Comparison of ENCODE assay signal across 17 cellular contexts in the genomic region with DNA sequence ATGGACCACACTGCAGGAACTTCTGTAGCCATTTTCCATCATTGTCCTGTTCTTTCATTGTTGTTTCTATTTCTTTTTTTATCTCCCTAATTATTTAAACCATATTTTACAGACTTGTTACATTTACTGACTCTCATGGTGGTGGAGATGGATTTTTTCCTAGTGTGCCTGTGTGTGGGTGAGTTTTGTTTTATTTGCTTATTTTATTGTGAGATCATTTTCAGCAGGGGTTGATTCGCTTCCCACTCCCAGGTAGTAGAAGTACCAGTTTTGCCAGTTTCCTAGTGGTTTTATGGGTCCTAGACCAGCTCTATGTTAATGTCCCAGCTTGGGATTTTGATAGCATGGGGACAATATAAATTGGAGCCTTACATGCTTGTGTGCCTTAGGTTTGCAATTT.
DNase-seq lines count a peak whose midpoint lies in the region; ATAC-seq and TF ChIP-seq lines count a peak whose summit lies in the region.
"Had no signal": no experiment of that assay in that cellular context is flagged by ENCODE, and none has a peak within 500 bp of the region (broad histone marks: within the 10 kb centered on the region; RNA-seq: fewer than 3 reads in every experiment).

No MANE protein-coding gene starts in this region.

- no peak overlapping the region for H2AFZ ChIP-seq in ACC112 (ENCODE audit: low read length, unreplicated experiment)

- H3K18ac ChIP-seq in mesendoderm (ENCODE audit: low read length) = no peak overlapping the region

- H3K4me1 Mint-ChIP-seq in activated T-cell treated with anti-CD3 and anti-CD28 coated beads, Interleukin-2, amount 50 U/mL, for 4 hours (ENCODE audit: low read depth) = peaks cover 2% of the 10 kb centered on the region

- H3K36me3 Mint-ChIP-seq in activated T-cell treated with anti-CD3 and anti-CD28 coated beads, Interleukin-2, amount 50 U/mL, for 4 hours (ENCODE audit: insufficient read depth) = no peaks in the 10 kb centered on the region
- H3K36me3 Mint-ChIP-seq: mesothelial cell of epicardium had no signal

- H3K27me3 ChIP-seq in ACC112 (ENCODE audit: insufficient read depth, low read length) = no peaks in the 10 kb centered on the region
- H3K27me3 ChIP-seq in brain microvascular endothelial cell (replicated peaks) = no peaks in the 10 kb centered on the region
- no peaks in the 10 kb centered on the region for H3K27me3 ChIP-seq in mesendoderm (ENCODE audit: insufficient read depth, low read length, poor library complexity)
- no peaks in the 10 kb centered on the region for H3K27me3 ChIP-seq in lower lobe of right lung (ENCODE audit: low read depth)

- H2BK15ac ChIP-seq in mesendoderm (replicated peaks; ENCODE audit: low read depth) = no peak overlapping the region

- ATAC-seq in lower lobe of right lung = no peak
- no peak for ATAC-seq in activated T-cell treated with anti-CD3 and anti-CD28 coated beads, Interleukin-2, amount 50 U/mL, for 4 hours

- no peak overlapping the region for H3K56ac ChIP-seq in mesendoderm (ENCODE audit: low read length)

- no peak overlapping the region for H4K5ac ChIP-seq in mesendoderm (ENCODE audit: low read length)

- H3K9me3 ChIP-seq in lower lobe of right lung = no peaks in the 10 kb centered on the region

- no peaks in the 10 kb centered on the region for H3K9me3 Mint-ChIP-seq in activated T-cell treated with anti-CD3 and anti-CD28 coated beads, Interleukin-2, amount 50 U/mL, for 4 hours
- H3K9me3 Mint-ChIP-seq: mesothelial cell of epicardium had no signal

- H3K36me3 ChIP-seq in ACC112 (ENCODE audit: insufficient read depth, low read length) = no peaks in the 10 kb centered on the region
- no peaks in the 10 kb centered on the region for H3K36me3 ChIP-seq in brain microvascular endothelial cell (replicated peaks)
- H3K36me3 ChIP-seq in mesendoderm (ENCODE audit: control insufficient read depth, insufficient read depth, low read length) = no peaks in the 10 kb centered on the region
- no peaks in the 10 kb centered on the region for H3K36me3 ChIP-seq in lower lobe of right lung

- H3K4me3 ChIP-seq in ACC112 (ENCODE audit: low read depth, low read length) (no peak overlapping the region), LNCaP clone FGC (ENCODE audit: low read depth, low read length) (peak overlapping the region; percentile 31), brain microvascular endothelial cell (ENCODE audit: low read depth, low read length) (no peak overlapping the region), mesendoderm (ENCODE audit: low read length) (no peak overlapping the region), lower lobe of right lung (no peak overlapping the region)

- no peak overlapping the region for H2AK5ac ChIP-seq in mesendoderm (ENCODE audit: low read length)

- H3K79me2 ChIP-seq in ACC112 (ENCODE audit: control insufficient read depth, insufficient read depth, low read length, unreplicated experiment) (no peaks in the 10 kb centered on the region), mesendoderm (ENCODE audit: control insufficient read depth, insufficient read depth, low read length) (no peaks in the 10 kb centered on the region)

- peaks cover 19% of the 10 kb centered on the region for H3K4me1 ChIP-seq in ACC112 (ENCODE audit: control insufficient read depth, insufficient read depth, low read length, unreplicated experiment)
- H3K4me1 ChIP-seq in mesendoderm (ENCODE audit: control insufficient read depth, low read depth, low read length) = no peaks in the 10 kb centered on the region
- H3K4me1 ChIP-seq in lower lobe of right lung = no peaks in the 10 kb centered on the region

- no peak overlapping the region for H2BK120ac ChIP-seq in mesendoderm (ENCODE audit: low read depth, low read length)

- peak overlapping the region; percentile 81 for H3K27ac ChIP-seq in ACC112 (ENCODE audit: low read depth, low read length)
- H3K27ac ChIP-seq in brain microvascular endothelial cell = peak overlapping the region; percentile 94
- no peak overlapping the region for H3K27ac ChIP-seq in mesendoderm (ENCODE audit: low read depth, low read length)
- no peak overlapping the region for H3K27ac ChIP-seq in lower lobe of right lung

- no peak overlapping the region for H4K8ac ChIP-seq in mesendoderm (ENCODE audit: low read depth, low read length)

- in situ Hi-C loops in brain microvascular endothelial cell (cut with HindIII; ENCODE audit: low pct_ligation_motif_present, low sequenced_read_pairs) = no loop called here

- no peak overlapping the region for H3K4me3 Mint-ChIP-seq in activated T-cell treated with anti-CD3 and anti-CD28 coated beads, Interleukin-2, amount 50 U/mL, for 4 hours
- H3K4me3 Mint-ChIP-seq: mesothelial cell of epicardium had no signal

- H3K4me2 ChIP-seq in mesendoderm (ENCODE audit: low read length) = no peak overlapping the region

- H3K9ac ChIP-seq in mesendoderm (ENCODE audit: low read length) = no peak overlapping the region

- no peaks in the 10 kb centered on the region for H3K27me3 Mint-ChIP-seq in activated T-cell treated with anti-CD3 and anti-CD28 coated beads, Interleukin-2, amount 50 U/mL, for 4 hours (ENCODE audit: low read depth)

- no peaks in the 10 kb centered on the region for H3K79me1 ChIP-seq in mesendoderm (ENCODE audit: low read length)

- H2BK5ac ChIP-seq in mesendoderm (ENCODE audit: low read length) = no peak overlapping the region

- TF ChIP-seq CTCF in LNCaP clone FGC (IDR thresholded peaks at IDR 0.05; ENCODE audit: control insufficient read depth, extremely low read depth, insufficient read depth) = no peak
- no peak for TF ChIP-seq CTCF in brain microvascular endothelial cell (IDR thresholded peaks at IDR 0.05; ENCODE audit: low read depth, low read length, missing control alignments)
- TF ChIP-seq CTCF in lower lobe of right lung (IDR thresholded peaks at IDR 0.05) = no peak

- intact Hi-C loops in lower lobe of right lung (cut with DNase I) = no loop called here

- H3K23ac ChIP-seq in mesendoderm (ENCODE audit: low read length) = peak overlapping the region; percentile 90

- WGBS in mesendoderm (ENCODE audit: extremely low coverage, insufficient coverage, low lambda C conversion rate) = no CpG with 5 or more reads among the region's 1 CpG

- H3K4ac ChIP-seq in mesendoderm (ENCODE audit: low read depth, low read length) = no peak overlapping the region

- peak; percentile 95 for DNase-seq in LNCaP clone FGC (ENCODE audit: low read depth)
- DNase-seq in brain microvascular endothelial cell = no peak
- no peak for DNase-seq in mesendoderm
- no peak for DNase-seq in AG20443 (ENCODE audit: low spot score)
- DNase-seq in lower lobe of right lung = no peak
- no peak for DNase-seq in globus pallidus (ENCODE audit: low spot score)
- no peak for DNase-seq in activated T-cell treated with anti-CD3 and anti-CD28 coated beads, Interleukin-2, amount 50 U/mL, for 4 hours
- DNase-seq: activated CD4-positive, alpha-beta T cell treated with anti-CD3 and anti-CD28 coated beads for 4 hours; activated gamma-delta T cell; amygdala; glutamatergic neuron; NCI-H1092 treated with DMSO at 0.1 percent for 48 hours; NCI-H226; stimulated activated CD4-positive, alpha-beta T cell treated with anti-CD3 and anti-CD28 coated beads, Interleukin-2, amount 100 ng/mL, for 48 hours; T-helper 9 cell had no signal

Comparison
In these comparisons a context has a peak if more than half of its experiments do, and no peak if none do; other contexts are left out.
1. H3K27ac ChIP-seq: peak in ACC112 (single experiment) and brain microvascular endothelial cell (single experiment); none in mesendoderm (single experiment) and lower lobe of right lung (single experiment).